1 cellular context compared by ENCODE assay signal in the genomic region with DNA sequence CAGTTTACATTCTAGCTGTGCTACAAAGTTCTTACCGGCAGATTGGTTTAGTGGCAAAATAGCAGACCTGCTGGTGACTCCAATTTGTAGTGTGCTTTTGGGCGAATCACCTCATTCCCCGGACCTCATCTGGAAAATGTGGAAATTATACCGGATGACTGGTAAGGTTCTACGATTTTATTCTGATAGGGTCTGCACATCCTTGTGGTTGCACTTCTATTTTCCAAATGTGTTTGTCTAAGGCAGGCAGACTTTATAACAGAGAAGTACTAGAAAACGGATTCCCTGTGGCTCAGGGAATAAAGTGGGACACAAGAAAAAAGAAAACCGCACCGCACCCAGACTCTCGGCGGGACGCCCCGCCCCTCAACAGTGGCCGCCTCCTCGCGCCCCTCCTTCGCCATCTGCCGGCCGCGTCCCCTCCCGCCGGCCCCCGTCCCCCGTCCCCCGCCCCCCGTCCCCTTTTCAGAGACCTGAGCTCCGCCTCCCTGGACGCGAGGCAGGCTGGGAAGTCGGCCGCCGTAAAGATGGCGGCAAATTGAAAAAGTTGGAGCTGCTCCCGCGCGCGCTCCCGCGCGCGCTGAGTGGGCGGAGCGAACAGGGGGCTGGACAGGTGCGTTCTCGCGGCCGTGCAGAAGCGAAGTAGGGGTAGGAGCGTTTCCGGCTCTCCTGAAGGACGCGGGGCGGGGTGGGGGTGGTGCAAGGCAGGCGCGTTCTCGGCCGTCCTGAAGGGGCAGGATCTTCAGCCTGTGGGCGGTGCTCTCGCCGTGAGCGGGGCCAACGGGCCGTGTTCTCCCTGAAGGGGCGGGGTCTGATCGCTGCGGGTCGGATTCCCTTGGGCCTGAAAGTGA.
A peak's percentile ranks its signal among the peaks of the same experiment; 100 is the strongest.
TF ChIP-seq lines count a peak whose summit lies in the region.

No MANE protein-coding gene starts in this region.

TF ChIP-seq in HepG2, 621 proteins besides CTCF, POLR2A, EP300 and RAD21 (continued from another document and continues in another):
- TF ChIP-seq, protein P1, sequence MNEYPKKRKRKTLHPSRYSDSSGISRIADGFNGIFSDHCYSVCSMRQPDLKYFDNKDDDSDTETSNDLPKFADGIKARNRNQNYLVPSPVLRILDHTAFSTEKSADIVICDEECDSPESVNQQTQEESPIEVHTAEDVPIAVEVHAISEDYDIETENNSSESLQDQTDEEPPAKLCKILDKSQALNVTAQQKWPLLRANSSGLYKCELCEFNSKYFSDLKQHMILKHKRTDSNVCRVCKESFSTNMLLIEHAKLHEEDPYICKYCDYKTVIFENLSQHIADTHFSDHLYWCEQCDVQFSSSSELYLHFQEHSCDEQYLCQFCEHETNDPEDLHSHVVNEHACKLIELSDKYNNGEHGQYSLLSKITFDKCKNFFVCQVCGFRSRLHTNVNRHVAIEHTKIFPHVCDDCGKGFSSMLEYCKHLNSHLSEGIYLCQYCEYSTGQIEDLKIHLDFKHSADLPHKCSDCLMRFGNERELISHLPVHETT (CRISPR knock-in tag; conservative IDR thresholded peaks at IDR 0.05) = 0 out of 2 replicates have a peak, but pooled peaks have one; percentile 16
- TF ChIP-seq GABPA (IDR thresholded peaks at IDR 0.05; ENCODE audit: low read depth, low read length) (peak; percentile 58), GABPA (CRISPR knock-in tag; IDR thresholded peaks at IDR 0.05; ENCODE audit: low read depth) (peak; percentile 82), ZNF766 (CRISPR knock-in tag; IDR thresholded peaks at IDR 0.05; ENCODE audit: borderline replicate concordance) (no peak), ZNF329 (CRISPR knock-in tag; IDR thresholded peaks at IDR 0.05; ENCODE audit: low read depth) (no peak), FOXP1 (IDR thresholded peaks at IDR 0.05) (no peak), FOXP1 (CRISPR knock-in tag; IDR thresholded peaks at IDR 0.05) (no peak), ZNF263 (CRISPR knock-in tag; IDR thresholded peaks at IDR 0.05) (no peak), ZFP36L1 (CRISPR knock-in tag; IDR thresholded peaks at IDR 0.05) (0 out of 2 replicates have a peak, but pooled peaks have one; percentile 52), KLF16 (CRISPR knock-in tag; IDR thresholded peaks at IDR 0.05) (no peak), ZNF251 (CRISPR knock-in tag; IDR thresholded peaks at IDR 0.05) (no peak), CSRNP1 (CRISPR knock-in tag; IDR thresholded peaks at IDR 0.05) (no peak), KLF9 (CRISPR knock-in tag; IDR thresholded peaks at IDR 0.05; ENCODE audit: low read depth) (no peak), HDAC1 (CRISPR knock-in tag; IDR thresholded peaks at IDR 0.05) (peak; percentile 60; the same call in 1 of the 2 replicates), TOE1 (CRISPR knock-in tag; IDR thresholded peaks at IDR 0.05) (no peak), BORCS8-MEF2B (CRISPR knock-in tag; IDR thresholded peaks at IDR 0.05) (no peak), KMT2B (CRISPR knock-in tag; IDR thresholded peaks at IDR 0.05) (no peak), SNRNP70 (IDR thresholded peaks at IDR 0.05; ENCODE audit: low read depth, low read length) (no peak), ZSCAN30 (CRISPR knock-in tag; IDR thresholded peaks at IDR 0.05) (no peak), NFYC (CRISPR knock-in tag; IDR thresholded peaks at IDR 0.05) (peak; percentile 35; the same call in 1 of the 2 replicates), CCDC6 (CRISPR knock-in tag; IDR thresholded peaks at IDR 0.05) (peak; percentile 87), KDM3A (CRISPR knock-in tag; IDR thresholded peaks at IDR 0.05; ENCODE audit: low read depth) (no peak), SALL2 (CRISPR knock-in tag; IDR thresholded peaks at IDR 0.05) (no peak), DPF2 (CRISPR knock-in tag; IDR thresholded peaks at IDR 0.05; ENCODE audit: borderline replicate concordance, low read depth) (no peak), SALL1 (CRISPR knock-in tag; IDR thresholded peaks at IDR 0.05) (peak; percentile 52; the same call in 1 of the 2 replicates), ZNF563 (CRISPR knock-in tag; IDR thresholded peaks at IDR 0.05) (no peak), U2AF2 (IDR thresholded peaks at IDR 0.05; ENCODE audit: low read depth, low read length) (no peak), ZNF775 (CRISPR knock-in tag; IDR thresholded peaks at IDR 0.05; ENCODE audit: borderline replicate concordance) (no peak), SOX5 (CRISPR knock-in tag; IDR thresholded peaks at IDR 0.05; ENCODE audit: borderline replicate concordance) (no peak), ZNF788 (CRISPR knock-in tag; IDR thresholded peaks at IDR 0.05; ENCODE audit: borderline replicate concordance) (peak; percentile 34; the same call in 1 of the 2 replicates), SAP130 (CRISPR knock-in tag; IDR thresholded peaks at IDR 0.05; ENCODE audit: low read depth) (peak; percentile 78), ZNF777 (CRISPR knock-in tag; IDR thresholded peaks at IDR 0.05) (no peak), HDAC2 (CRISPR knock-in tag; IDR thresholded peaks at IDR 0.05) (no peak), KDM1A (CRISPR knock-in tag; IDR thresholded peaks at IDR 0.05) (no peak), ATRX (CRISPR knock-in tag; IDR thresholded peaks at IDR 0.05; ENCODE audit: borderline replicate concordance) (no peak), ZNF83 (CRISPR knock-in tag; IDR thresholded peaks at IDR 0.05; ENCODE audit: borderline replicate concordance) (no peak)
- TF ChIP-seq, protein P2, sequence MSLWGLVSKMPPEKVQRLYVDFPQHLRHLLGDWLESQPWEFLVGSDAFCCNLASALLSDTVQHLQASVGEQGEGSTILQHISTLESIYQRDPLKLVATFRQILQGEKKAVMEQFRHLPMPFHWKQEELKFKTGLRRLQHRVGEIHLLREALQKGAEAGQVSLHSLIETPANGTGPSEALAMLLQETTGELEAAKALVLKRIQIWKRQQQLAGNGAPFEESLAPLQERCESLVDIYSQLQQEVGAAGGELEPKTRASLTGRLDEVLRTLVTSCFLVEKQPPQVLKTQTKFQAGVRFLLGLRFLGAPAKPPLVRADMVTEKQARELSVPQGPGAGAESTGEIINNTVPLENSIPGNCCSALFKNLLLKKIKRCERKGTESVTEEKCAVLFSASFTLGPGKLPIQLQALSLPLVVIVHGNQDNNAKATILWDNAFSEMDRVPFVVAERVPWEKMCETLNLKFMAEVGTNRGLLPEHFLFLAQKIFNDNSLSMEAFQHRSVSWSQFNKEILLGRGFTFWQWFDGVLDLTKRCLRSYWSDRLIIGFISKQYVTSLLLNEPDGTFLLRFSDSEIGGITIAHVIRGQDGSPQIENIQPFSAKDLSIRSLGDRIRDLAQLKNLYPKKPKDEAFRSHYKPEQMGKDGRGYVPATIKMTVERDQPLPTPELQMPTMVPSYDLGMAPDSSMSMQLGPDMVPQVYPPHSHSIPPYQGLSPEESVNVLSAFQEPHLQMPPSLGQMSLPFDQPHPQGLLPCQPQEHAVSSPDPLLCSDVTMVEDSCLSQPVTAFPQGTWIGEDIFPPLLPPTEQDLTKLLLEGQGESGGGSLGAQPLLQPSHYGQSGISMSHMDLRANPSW (CRISPR knock-in tag; IDR thresholded peaks at IDR 0.05; ENCODE audit: borderline replicate concordance) = no peak
- TF ChIP-seq, protein P3, sequence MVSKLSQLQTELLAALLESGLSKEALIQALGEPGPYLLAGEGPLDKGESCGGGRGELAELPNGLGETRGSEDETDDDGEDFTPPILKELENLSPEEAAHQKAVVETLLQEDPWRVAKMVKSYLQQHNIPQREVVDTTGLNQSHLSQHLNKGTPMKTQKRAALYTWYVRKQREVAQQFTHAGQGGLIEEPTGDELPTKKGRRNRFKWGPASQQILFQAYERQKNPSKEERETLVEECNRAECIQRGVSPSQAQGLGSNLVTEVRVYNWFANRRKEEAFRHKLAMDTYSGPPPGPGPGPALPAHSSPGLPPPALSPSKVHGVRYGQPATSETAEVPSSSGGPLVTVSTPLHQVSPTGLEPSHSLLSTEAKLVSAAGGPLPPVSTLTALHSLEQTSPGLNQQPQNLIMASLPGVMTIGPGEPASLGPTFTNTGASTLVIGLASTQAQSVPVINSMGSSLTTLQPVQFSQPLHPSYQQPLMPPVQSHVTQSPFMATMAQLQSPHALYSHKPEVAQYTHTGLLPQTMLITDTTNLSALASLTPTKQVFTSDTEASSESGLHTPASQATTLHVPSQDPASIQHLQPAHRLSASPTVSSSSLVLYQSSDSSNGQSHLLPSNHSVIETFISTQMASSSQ (IDR thresholded peaks at IDR 0.05; ENCODE audit: low read depth) = no peak
- TF ChIP-seq, protein P3 (CRISPR knock-in tag; IDR thresholded peaks at IDR 0.05; ENCODE audit: borderline replicate concordance) = no peak
- TF ChIP-seq, protein P4, sequence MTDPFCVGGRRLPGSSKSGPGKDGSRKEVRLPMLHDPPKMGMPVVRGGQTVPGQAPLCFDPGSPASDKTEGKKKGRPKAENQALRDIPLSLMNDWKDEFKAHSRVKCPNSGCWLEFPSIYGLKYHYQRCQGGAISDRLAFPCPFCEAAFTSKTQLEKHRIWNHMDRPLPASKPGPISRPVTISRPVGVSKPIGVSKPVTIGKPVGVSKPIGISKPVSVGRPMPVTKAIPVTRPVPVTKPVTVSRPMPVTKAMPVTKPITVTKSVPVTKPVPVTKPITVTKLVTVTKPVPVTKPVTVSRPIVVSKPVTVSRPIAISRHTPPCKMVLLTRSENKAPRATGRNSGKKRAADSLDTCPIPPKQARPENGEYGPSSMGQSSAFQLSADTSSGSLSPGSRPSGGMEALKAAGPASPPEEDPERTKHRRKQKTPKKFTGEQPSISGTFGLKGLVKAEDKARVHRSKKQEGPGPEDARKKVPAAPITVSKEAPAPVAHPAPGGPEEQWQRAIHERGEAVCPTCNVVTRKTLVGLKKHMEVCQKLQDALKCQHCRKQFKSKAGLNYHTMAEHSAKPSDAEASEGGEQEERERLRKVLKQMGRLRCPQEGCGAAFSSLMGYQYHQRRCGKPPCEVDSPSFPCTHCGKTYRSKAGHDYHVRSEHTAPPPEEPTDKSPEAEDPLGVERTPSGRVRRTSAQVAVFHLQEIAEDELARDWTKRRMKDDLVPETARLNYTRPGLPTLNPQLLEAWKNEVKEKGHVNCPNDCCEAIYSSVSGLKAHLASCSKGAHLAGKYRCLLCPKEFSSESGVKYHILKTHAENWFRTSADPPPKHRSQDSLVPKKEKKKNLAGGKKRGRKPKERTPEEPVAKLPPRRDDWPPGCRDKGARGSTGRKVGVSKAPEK (CRISPR knock-in tag; IDR thresholded peaks at IDR 0.05; ENCODE audit: borderline replicate concordance) = no peak
- TF ChIP-seq, protein P5, sequence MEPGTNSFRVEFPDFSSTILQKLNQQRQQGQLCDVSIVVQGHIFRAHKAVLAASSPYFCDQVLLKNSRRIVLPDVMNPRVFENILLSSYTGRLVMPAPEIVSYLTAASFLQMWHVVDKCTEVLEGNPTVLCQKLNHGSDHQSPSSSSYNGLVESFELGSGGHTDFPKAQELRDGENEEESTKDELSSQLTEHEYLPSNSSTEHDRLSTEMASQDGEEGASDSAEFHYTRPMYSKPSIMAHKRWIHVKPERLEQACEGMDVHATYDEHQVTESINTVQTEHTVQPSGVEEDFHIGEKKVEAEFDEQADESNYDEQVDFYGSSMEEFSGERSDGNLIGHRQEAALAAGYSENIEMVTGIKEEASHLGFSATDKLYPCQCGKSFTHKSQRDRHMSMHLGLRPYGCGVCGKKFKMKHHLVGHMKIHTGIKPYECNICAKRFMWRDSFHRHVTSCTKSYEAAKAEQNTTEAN (CRISPR knock-in tag; conservative IDR thresholded peaks at IDR 0.05) = no peak
- TF ChIP-seq, protein P6, sequence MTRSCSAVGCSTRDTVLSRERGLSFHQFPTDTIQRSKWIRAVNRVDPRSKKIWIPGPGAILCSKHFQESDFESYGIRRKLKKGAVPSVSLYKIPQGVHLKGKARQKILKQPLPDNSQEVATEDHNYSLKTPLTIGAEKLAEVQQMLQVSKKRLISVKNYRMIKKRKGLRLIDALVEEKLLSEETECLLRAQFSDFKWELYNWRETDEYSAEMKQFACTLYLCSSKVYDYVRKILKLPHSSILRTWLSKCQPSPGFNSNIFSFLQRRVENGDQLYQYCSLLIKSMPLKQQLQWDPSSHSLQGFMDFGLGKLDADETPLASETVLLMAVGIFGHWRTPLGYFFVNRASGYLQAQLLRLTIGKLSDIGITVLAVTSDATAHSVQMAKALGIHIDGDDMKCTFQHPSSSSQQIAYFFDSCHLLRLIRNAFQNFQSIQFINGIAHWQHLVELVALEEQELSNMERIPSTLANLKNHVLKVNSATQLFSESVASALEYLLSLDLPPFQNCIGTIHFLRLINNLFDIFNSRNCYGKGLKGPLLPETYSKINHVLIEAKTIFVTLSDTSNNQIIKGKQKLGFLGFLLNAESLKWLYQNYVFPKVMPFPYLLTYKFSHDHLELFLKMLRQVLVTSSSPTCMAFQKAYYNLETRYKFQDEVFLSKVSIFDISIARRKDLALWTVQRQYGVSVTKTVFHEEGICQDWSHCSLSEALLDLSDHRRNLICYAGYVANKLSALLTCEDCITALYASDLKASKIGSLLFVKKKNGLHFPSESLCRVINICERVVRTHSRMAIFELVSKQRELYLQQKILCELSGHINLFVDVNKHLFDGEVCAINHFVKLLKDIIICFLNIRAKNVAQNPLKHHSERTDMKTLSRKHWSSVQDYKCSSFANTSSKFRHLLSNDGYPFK (CRISPR knock-in tag; IDR thresholded peaks at IDR 0.05; ENCODE audit: borderline replicate concordance) = no peak
